Comparison of ENCODE assay signal across 8 cellular contexts in the genomic region with DNA sequence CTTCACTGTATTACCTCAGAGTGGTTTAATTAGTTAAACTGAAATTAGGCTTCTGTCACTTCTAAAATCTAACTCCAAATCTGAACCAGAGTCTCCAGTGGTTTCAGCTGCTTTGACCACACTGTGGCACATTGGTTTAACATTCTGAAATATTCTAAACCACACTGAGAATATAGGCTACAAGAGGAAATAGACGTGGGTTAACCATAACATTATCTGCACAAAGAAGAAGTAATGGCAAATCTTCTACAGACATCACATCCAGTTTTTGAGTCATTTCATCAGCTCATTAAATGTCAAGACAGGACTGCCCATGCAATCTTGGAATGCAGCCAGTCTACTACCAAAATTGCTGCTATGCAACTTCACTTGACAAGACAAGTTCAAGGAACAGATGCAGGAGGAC.
DNase-seq lines count a peak whose midpoint lies in the region; ATAC-seq and TF ChIP-seq lines count a peak whose summit lies in the region.

No MANE protein-coding gene starts in this region.

- H3K27ac Mint-ChIP-seq in activated T-helper 1 cell treated with anti-CD3 and anti-CD28 coated beads, Interleukin-12 subunit alpha, Interleukin-12 subunit beta, Interleukin-2, Interleukin-4 antibody, amounts not matched to agents 30 ng/mL and 10 ng/mL and 1 ng/mL, durations not matched to agents 14 hours and 24 hours and 36 hours = peak overlapping the region; percentile 42

- H3K4me1 ChIP-seq in smooth muscle cell (ENCODE audit: low read depth) (no peaks in the 10 kb centered on the region), BE2C (no peaks in the 10 kb centered on the region)

- no peak overlapping the region for H3K4me3 Mint-ChIP-seq in activated T-helper 1 cell treated with anti-CD3 and anti-CD28 coated beads, Interleukin-12 subunit alpha, Interleukin-12 subunit beta, Interleukin-2, Interleukin-4 antibody, amounts not matched to agents 30 ng/mL and 10 ng/mL and 1 ng/mL, durations not matched to agents 14 hours and 24 hours and 36 hours

- WGBS in smooth muscle cell (ENCODE audit: low lambda C conversion rate) = 29% methylated on average over 1 of the region's 1 CpG

- peaks cover 55% of the 10 kb centered on the region for H4K20me1 ChIP-seq in smooth muscle cell (ENCODE audit: low read depth)

- H3K4me2 ChIP-seq in smooth muscle cell = no peak overlapping the region

- peak; percentile 85 for ATAC-seq in GM18867 (IDR thresholded peaks at IDR 0.05; ENCODE audit: unreplicated experiment)
- peak; percentile 74 for ATAC-seq in HG03196 (IDR thresholded peaks at IDR 0.05; ENCODE audit: unreplicated experiment)
- no peak for ATAC-seq in sciatic nerve

- peaks cover 59% of the 10 kb centered on the region for H3K27me3 Mint-ChIP-seq in activated T-helper 1 cell treated with anti-CD3 and anti-CD28 coated beads, Interleukin-12 subunit alpha, Interleukin-12 subunit beta, Interleukin-2, Interleukin-4 antibody, amounts not matched to agents 30 ng/mL and 10 ng/mL and 1 ng/mL, durations not matched to agents 14 hours and 24 hours and 36 hours (ENCODE audit: insufficient read depth)

- intact Hi-C loops in activated T-helper 1 cell treated with anti-CD3 and anti-CD28 coated beads, Interleukin-12 subunit alpha, Interleukin-12 subunit beta, Interleukin-2, Interleukin-4 antibody, amounts not matched to agents 30 ng/mL and 10 ng/mL and 1 ng/mL, durations not matched to agents 14 hours and 24 hours and 36 hours (cut with micrococcal nuclease) = loop anchor here (1.0 to 10.0 kb wide), 8 partner anchors 29 to 618 kb away; a partner anchor contains a TSS
- intact Hi-C loops in sciatic nerve (cut with DNase I) = loop anchor here (10.0 kb wide), 1 partner anchor 93 kb away; a partner anchor contains a TSS

- peaks cover 2% of the 10 kb centered on the region for H3K79me2 ChIP-seq in smooth muscle cell (ENCODE audit: low read depth)

- H3K9ac ChIP-seq in smooth muscle cell (ENCODE audit: low read depth) = no peak overlapping the region

- H3K27ac ChIP-seq in smooth muscle cell (ENCODE audit: low read depth) = peak overlapping the region; percentile 7

- H3F3A ChIP-seq in smooth muscle cell (ENCODE audit: low read depth) = no peaks in the 10 kb centered on the region

- H2AFZ ChIP-seq in smooth muscle cell (ENCODE audit: low read depth) = no peak overlapping the region

- H3K27me3 ChIP-seq in smooth muscle cell (ENCODE audit: low read depth) (no peaks in the 10 kb centered on the region), BE2C (no peaks in the 10 kb centered on the region)

- H3K36me3 Mint-ChIP-seq in activated T-helper 1 cell treated with anti-CD3 and anti-CD28 coated beads, Interleukin-12 subunit alpha, Interleukin-12 subunit beta, Interleukin-2, Interleukin-4 antibody, amounts not matched to agents 30 ng/mL and 10 ng/mL and 1 ng/mL, durations not matched to agents 14 hours and 24 hours and 36 hours (ENCODE audit: low read depth) = no peaks in the 10 kb centered on the region

- H3K9me3 Mint-ChIP-seq in activated T-helper 1 cell treated with anti-CD3 and anti-CD28 coated beads, Interleukin-12 subunit alpha, Interleukin-12 subunit beta, Interleukin-2, Interleukin-4 antibody, amounts not matched to agents 30 ng/mL and 10 ng/mL and 1 ng/mL, durations not matched to agents 14 hours and 24 hours and 36 hours = no peaks in the 10 kb centered on the region

- no peak for TF ChIP-seq CTCF in AG10803 (conservative IDR thresholded peaks at IDR 0.05; ENCODE audit: low read length)
- TF ChIP-seq CTCF in smooth muscle cell (IDR thresholded peaks at IDR 0.05; ENCODE audit: borderline replicate concordance, insufficient read depth, poor library complexity, severe bottlenecking) = no peak
- TF ChIP-seq CTCF in BE2C (IDR thresholded peaks at IDR 0.05; ENCODE audit: low read depth, low read length) = no peak

- H3K4me3 ChIP-seq in AG10803 (ENCODE audit: low read length) = no peak overlapping the region
- no peak overlapping the region for H3K4me3 ChIP-seq in smooth muscle cell
- no peak overlapping the region for H3K4me3 ChIP-seq in BE2C (ENCODE audit: low read depth, low read length)

- H3K4me1 Mint-ChIP-seq in activated T-helper 1 cell treated with anti-CD3 and anti-CD28 coated beads, Interleukin-12 subunit alpha, Interleukin-12 subunit beta, Interleukin-2, Interleukin-4 antibody, amounts not matched to agents 30 ng/mL and 10 ng/mL and 1 ng/mL, durations not matched to agents 14 hours and 24 hours and 36 hours (ENCODE audit: low read depth) = peaks cover 15% of the 10 kb centered on the region

- DNase-seq in AG10803 (ENCODE audit: low read depth) (peak; percentile 80), smooth muscle cell (lab: John Stamatoyannopoulos, UW; ENCODE audit: unreplicated experiment) (no peak), sciatic nerve (ENCODE audit: low spot score) (no peak), BE2C (no peak), epidermal melanocyte (ENCODE audit: insufficient read length, low spot score) (no peak)
- peak; percentile 12 for DNase-seq in activated T-helper 1 cell treated with anti-CD3 and anti-CD28 coated beads, Interleukin-12 subunit alpha, Interleukin-12 subunit beta, Interleukin-2, Interleukin-4 antibody, amounts not matched to agents 30 ng/mL and 10 ng/mL and 1 ng/mL, durations not matched to agents 14 hours and 24 hours and 36 hours (ENCODE audit: low spot score)

- H3K36me3 ChIP-seq in smooth muscle cell (ENCODE audit: low read depth) = no peaks in the 10 kb centered on the region
- H3K36me3 ChIP-seq in BE2C = no peaks in the 10 kb centered on the region; the same call in 1 of the 2 replicates

- H3K9me3 ChIP-seq in smooth muscle cell (replicated peaks; ENCODE audit: low read depth) (no peaks in the 10 kb centered on the region), BE2C (no peaks in the 10 kb centered on the region)

Comparison
In these comparisons a context has a peak if more than half of its experiments do, and no peak if none do; other contexts are left out.
1. DNase-seq: peak in AG10803 (single experiment) and activated T-helper 1 cell treated with anti-CD3 and anti-CD28 coated beads, Interleukin-12 subunit alpha, Interleukin-12 subunit beta, Interleukin-2, Interleukin-4 antibody, amounts not matched to agents 30 ng/mL and 10 ng/mL and 1 ng/mL, durations not matched to agents 14 hours and 24 hours and 36 hours (single experiment); none in smooth muscle cell (single experiment), sciatic nerve (single experiment), BE2C (single experiment) and epidermal melanocyte (single experiment).